In genomic region chr4:180422989-180423766, GRCh38 we compare ENCODE assay signal across 1 cellular context.
TF ChIP-seq lines count a peak whose summit lies in the region.

No MANE protein-coding gene starts in this region.

TF ChIP-seq in SK-N-SH, 30 proteins besides CTCF, POLR2A, EP300 and RAD21 (continued from another document):
- TF ChIP-seq REST (IDR thresholded peaks at IDR 0.05; ENCODE audit: low read depth, low read length) (no peak), GABPA (IDR thresholded peaks at IDR 0.05; ENCODE audit: low read depth) (no peak), GATA2 (CRISPR knock-in tag; IDR thresholded peaks at IDR 0.05) (no peak), TAF1 (IDR thresholded peaks at IDR 0.05; ENCODE audit: borderline replicate concordance, low read depth, low read length) (no peak)
- TF ChIP-seq, protein P1, sequence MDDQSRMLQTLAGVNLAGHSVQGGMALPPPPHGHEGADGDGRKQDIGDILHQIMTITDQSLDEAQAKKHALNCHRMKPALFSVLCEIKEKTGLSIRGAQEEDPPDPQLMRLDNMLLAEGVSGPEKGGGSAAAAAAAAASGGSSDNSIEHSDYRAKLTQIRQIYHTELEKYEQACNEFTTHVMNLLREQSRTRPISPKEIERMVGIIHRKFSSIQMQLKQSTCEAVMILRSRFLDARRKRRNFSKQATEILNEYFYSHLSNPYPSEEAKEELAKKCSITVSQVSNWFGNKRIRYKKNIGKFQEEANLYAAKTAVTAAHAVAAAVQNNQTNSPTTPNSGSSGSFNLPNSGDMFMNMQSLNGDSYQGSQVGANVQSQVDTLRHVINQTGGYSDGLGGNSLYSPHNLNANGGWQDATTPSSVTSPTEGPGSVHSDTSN (IDR thresholded peaks at IDR 0.05) = no peak
TF ChIP-seq in SK-N-SH: peak in this region for 0.
